ENCODE assay signal across 22 cellular contexts in genomic region chr15:101807345-101807945, GRCh38. TPM values are rescaled to one million over a fixed set of nuclear protein-coding genes. Genes with fewer than 3 reads are reported as not detected.
DNase-seq lines count a peak whose midpoint lies in the region; ATAC-seq, FAIRE-seq and TF ChIP-seq lines count a peak whose summit lies in the region.
"Had no signal": no experiment of that assay in that cellular context is flagged by ENCODE, and none has a peak within 500 bp of the region (broad histone marks: within the 10 kb centered on the region; RNA-seq: fewer than 3 reads in every experiment).

No MANE protein-coding gene starts in this region.

- H3K4me3 ChIP-seq in SK-N-SH (ENCODE audit: low read depth in 2 of 2, low read length in 1 of 2) (no peak overlapping the region), fibroblast of mammary gland (ENCODE audit: control insufficient read depth, low read depth, low read length) (no peak overlapping the region), upper lobe of right lung (no peak overlapping the region)
- H3K4me3 ChIP-seq: hepatocyte had no signal

- POLR2A ChIA-PET in SK-N-SH (lab: Yijun Ruan, JAX): no interaction called here

- H3K4me1 ChIP-seq in SK-N-SH (ENCODE audit: control insufficient read depth in 1 of 2, insufficient read depth in 2 of 2, low read depth in 1 of 2, low read length in 1 of 2) (no peaks in the 10 kb centered on the region; a peak in 1 of 4 replicates), upper lobe of right lung (no peaks in the 10 kb centered on the region)

- H3K9me3 ChIP-seq in SK-N-SH (no peaks in the 10 kb centered on the region), upper lobe of right lung (no peaks in the 10 kb centered on the region)

- H3K36me3 ChIP-seq in SK-N-SH (replicated peaks in 1 of 2; ENCODE audit: control insufficient read depth in 1 of 2, insufficient read depth in 2 of 2, low read length in 1 of 2) (no peaks in the 10 kb centered on the region), upper lobe of right lung (no peaks in the 10 kb centered on the region)

- no peak for FAIRE-seq in urothelium cell line (lab: Jason Lieb, UNC)
- FAIRE-seq: endothelial cell of umbilical vein, HepG2 had no signal

- H3K27ac ChIP-seq in SK-N-SH (ENCODE audit: low read depth in 2 of 2, low read length in 1 of 2) (peak overlapping the region in 1 of 2 experiments; percentile 40; a peak in 2 of 4 replicates), substantia nigra (ENCODE audit: low read depth, low read length, poor library complexity, severe bottlenecking) (no peak overlapping the region), upper lobe of right lung (no peak overlapping the region)
- H3K27ac ChIP-seq: 22Rv1, hepatocyte had no signal

- no peak for TF ChIP-seq EP300 in SK-N-SH (IDR thresholded peaks at IDR 0.05; ENCODE audit: borderline replicate concordance in 1 of 2, low read depth in 1 of 2, low read length in 1 of 2)

- no peak for TF ChIP-seq RAD21 in SK-N-SH (IDR thresholded peaks at IDR 0.05; ENCODE audit: low read length)

- CTCF ChIA-PET in SK-N-SH (lab: Yijun Ruan, JAX): no interaction called here

- H3K9me2 ChIP-seq in SK-N-SH: no peaks in the 10 kb centered on the region

- intact Hi-C loops in upper lobe of right lung (cut with DNase I): no loop called here

- peaks cover 8% of the 10 kb centered on the region for H3F3A ChIP-seq in SK-N-SH (replicated peaks; ENCODE audit: insufficient read depth)

- peak overlapping the region; percentile 39; the same call in 1 of the 2 replicates for H3K4me2 ChIP-seq in SK-N-SH
- H3K4me2 ChIP-seq: hepatocyte had no signal

- no peaks in the 10 kb centered on the region for H4K20me1 ChIP-seq in SK-N-SH (ENCODE audit: insufficient read depth)

- H2AFZ ChIP-seq in SK-N-SH (ENCODE audit: low read depth): no peak overlapping the region
- H2AFZ ChIP-seq: hepatocyte had no signal

- no peaks in the 10 kb centered on the region for H3K79me2 ChIP-seq in SK-N-SH (ENCODE audit: insufficient read depth)
- H3K79me2 ChIP-seq: hepatocyte had no signal

- 17% methylated on average over 10 of the region's 10 CpGs for WGBS in SK-N-SH (ENCODE audit: low lambda C conversion rate)

- H3K27me3 ChIP-seq in SK-N-SH (ENCODE audit: insufficient read depth) (no peaks in the 10 kb centered on the region), upper lobe of right lung (no peaks in the 10 kb centered on the region)
- H3K27me3 ChIP-seq: hepatocyte had no signal

- H3K9ac ChIP-seq in SK-N-SH: no peak overlapping the region

- ATAC-seq in SK-N-SH treated with all-trans-retinoic acid at 6 μM for 48 hours (no peak), upper lobe of right lung (no peak)
- ATAC-seq: HepG2, left lobe of liver had no signal

- TF ChIP-seq CTCF in SK-N-SH (IDR thresholded peaks at IDR 0.05) (no peak), fibroblast of mammary gland (conservative IDR thresholded peaks at IDR 0.05; ENCODE audit: control insufficient read depth, insufficient read depth, low read depth, low read length) (no peak), upper lobe of right lung (IDR thresholded peaks at IDR 0.05) (no peak)

- no peak for DNase-seq in SK-N-SH
- DNase-seq in RPMI7951 (ENCODE audit: low read depth): peak; percentile 86
- peak; percentile 72 for DNase-seq in fibroblast of mammary gland (ENCODE audit: low read depth)
- peak; percentile 19 for DNase-seq in urothelium cell line (ENCODE audit: low spot score)
- no peak for DNase-seq in substantia nigra (lab: John Stamatoyannopoulos, UW)
- DNase-seq in effector CD4-positive, alpha-beta T cell: no peak
- no peak for DNase-seq in upper lobe of right lung
- DNase-seq: activated CD4-positive, alpha-beta T cell treated with anti-CD3 and anti-CD28 coated beads, Interleukin-2, amount 10 ng/mL, durations not matched to agents 24 days and 14 days; activated naive CD8-positive, alpha-beta T cell treated with anti-CD3 and anti-CD28 coated beads for 36 hours; activated T-cell treated with anti-CD3 and anti-CD28 coated beads, Interleukin-2, amount 50 U/mL, for 24 hours; Calu3; H7; MV-4-11; NCI-H2107; NCI-H774 had no signal

TF ChIP-seq in SK-N-SH, 30 proteins besides CTCF, POLR2A, EP300 and RAD21:
- no peak for TF ChIP-seq CHD2 (IDR thresholded peaks at IDR 0.05; ENCODE audit: low read length, partially characterized antibody)
- peak; percentile 41; the same call in 1 of the 2 replicates for TF ChIP-seq FOSL2 (IDR thresholded peaks at IDR 0.05; ENCODE audit: borderline replicate concordance, low read depth)
- TF ChIP-seq PBX3 (IDR thresholded peaks at IDR 0.05): 0 out of 2 replicates have a peak, but pooled peaks have one; percentile 8

TF ChIP-seq in SK-N-SH treated with all-trans-retinoic acid at 6 μM for 48 hours, 23 proteins besides CTCF, POLR2A, EP300 and RAD21:
- no peak for TF ChIP-seq TCF4 (CRISPR knock-in tag; IDR thresholded peaks at IDR 0.05; ENCODE audit: borderline replicate concordance)
- TF ChIP-seq PATZ1 (CRISPR knock-in tag; IDR thresholded peaks at IDR 0.05; ENCODE audit: borderline replicate concordance): no peak
- TF ChIP-seq OSR1 (CRISPR knock-in tag; IDR thresholded peaks at IDR 0.05): no peak
- no peak for TF ChIP-seq ZFP3 (CRISPR knock-in tag; IDR thresholded peaks at IDR 0.05)
- no peak for TF ChIP-seq CSDC2 (CRISPR knock-in tag; IDR thresholded peaks at IDR 0.05)
- no peak for TF ChIP-seq CREB5 (CRISPR knock-in tag; IDR thresholded peaks at IDR 0.05; ENCODE audit: low read depth)
- no peak for TF ChIP-seq ZFP30 (CRISPR knock-in tag; IDR thresholded peaks at IDR 0.05)

RNA-seq across cellular contexts. Expression of gene OR4F6, which starts 4.1 kb away (rescaled TPM):
- not detected in 2 replicates for polyA plus RNA-seq in SK-N-SH (2012; rRNA removed)
- not detected in 2 replicates for polyA plus RNA-seq in SK-N-SH (2012; cell fraction: cytosol; rRNA removed)
- polyA plus RNA-seq in SK-N-SH (2012; cell fraction: nucleus; rRNA removed): not detected in 2 replicates
- not detected in 2 replicates for total RNA-seq in RPMI7951 (2014; rRNA removed; shearing (Covaris generic))
- total RNA-seq in upper lobe of right lung: not detected
- total RNA-seq: activated CD4-positive, alpha-beta T cell treated with anti-CD3 and anti-CD28 coated beads, Interleukin-2, amount 10 ng/mL, durations not matched to agents 24 days and 14 days; activated naive CD8-positive, alpha-beta T cell treated with anti-CD3 and anti-CD28 coated beads for 36 hours; Calu3; endothelial cell of umbilical vein; H7; hepatocyte; HepG2; left lobe of liver; subcutaneous adipose tissue had no signal
- polyA plus RNA-seq: endothelial cell of umbilical vein, hepatocyte, HepG2 had no signal

RNA-seq across cellular contexts. Expression of gene OR4F15, which starts 4.6 kb away (rescaled TPM):
- polyA plus RNA-seq in SK-N-SH (2012; rRNA removed): not detected in 2 replicates
- 0.03 TPM in 1 of 2 replicates, not detected in the other for polyA plus RNA-seq in SK-N-SH (2012; cell fraction: cytosol; rRNA removed)
- polyA plus RNA-seq in SK-N-SH (2012; cell fraction: nucleus; rRNA removed): 0.11 TPM in 1 of 2 replicates, not detected in the other
- 0.10 and 0.72 TPM in 2 replicates for total RNA-seq in RPMI7951 (2014; rRNA removed; shearing (Covaris generic))
- not detected for total RNA-seq in upper lobe of right lung
- total RNA-seq: activated CD4-positive, alpha-beta T cell treated with anti-CD3 and anti-CD28 coated beads, Interleukin-2, amount 10 ng/mL, durations not matched to agents 24 days and 14 days; activated naive CD8-positive, alpha-beta T cell treated with anti-CD3 and anti-CD28 coated beads for 36 hours; Calu3; endothelial cell of umbilical vein; H7; hepatocyte; HepG2; left lobe of liver; subcutaneous adipose tissue had no signal
- polyA plus RNA-seq: endothelial cell of umbilical vein, hepatocyte, HepG2 had no signal

Comparison
In these comparisons a context has a peak if more than half of its experiments do, and no peak if none do; other contexts are left out.
1. DNase-seq: peak in RPMI7951 (single experiment), fibroblast of mammary gland (single experiment) and urothelium cell line (single experiment); none in SK-N-SH (single experiment), substantia nigra (0 of 49), effector CD4-positive, alpha-beta T cell (single experiment) and upper lobe of right lung (single experiment).